In the genomic region with DNA sequence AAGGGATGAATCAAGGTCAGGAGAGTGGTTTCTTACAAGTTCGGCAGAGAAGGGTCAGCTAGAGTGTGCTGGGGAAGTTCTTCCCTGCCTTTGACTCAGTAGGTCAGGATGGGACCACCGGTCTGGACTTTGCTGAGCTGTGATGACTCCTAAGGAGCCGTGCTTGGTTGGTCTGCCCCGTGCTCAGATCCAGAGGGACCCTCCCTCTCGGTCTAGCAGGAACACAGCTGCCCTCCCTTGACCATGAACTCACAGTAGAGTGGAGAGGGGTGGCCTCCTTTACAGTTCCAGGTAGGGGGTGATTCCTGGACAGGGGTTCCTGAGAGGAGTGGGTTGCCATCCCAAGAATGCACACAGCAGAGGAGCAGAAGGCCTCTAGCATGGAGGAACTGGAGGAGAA, we compare ENCODE assay signal across 11 cellular contexts. TPM values are rescaled to one million over a fixed set of nuclear protein-coding genes. Genes with fewer than 3 reads are reported as not detected.
A peak's percentile ranks its signal among the peaks of the same experiment; 100 is the strongest.
DNase-seq lines count a peak whose midpoint lies in the region; ATAC-seq, FAIRE-seq and TF ChIP-seq lines count a peak whose summit lies in the region.
"Had no signal": no experiment of that assay in that cellular context is flagged by ENCODE, and none has a peak within 500 bp of the region (broad histone marks: within the 10 kb centered on the region; RNA-seq: fewer than 3 reads in every experiment).

No MANE protein-coding gene starts in this region.

- no peak for FAIRE-seq in HepG2 (lab: Jason Lieb, UNC)

- H3F3A ChIP-seq in SU-DHL-6 (ENCODE audit: insufficient read depth) = peaks cover 74% of the 10 kb centered on the region

- WGBS in HepG2 (ENCODE audit: low lambda C conversion rate) = 100% methylated on average over 2 of the region's 5 CpGs
- WGBS in right lobe of liver (ENCODE audit: insufficient coverage, low coverage, low lambda C conversion rate, missing lambda C conversion rate) = 60% methylated on average over 1 of the region's 5 CpGs
- 91% methylated on average over 5 of the region's 5 CpGs for WGBS in hepatocyte (ENCODE audit: low lambda C conversion rate, missing lambda C conversion rate)

- H3K4me3 ChIP-seq in HepG2 (replicated peaks in 1 of 3; ENCODE audit: insufficient read depth in 1 of 3, low read depth in 2 of 3, low read length in 3 of 3) (no peak overlapping the region), right lobe of liver (no peak overlapping the region), SU-DHL-6 (ENCODE audit: insufficient read depth, low read length, poor library complexity, severe bottlenecking) (no peak overlapping the region), hepatocyte (no peak overlapping the region)

- peak; percentile 37 to 47; a peak in 1 of 4 replicates for TF ChIP-seq POLR2A in HepG2 (IDR thresholded peaks at IDR 0.05; ENCODE audit: insufficient read depth in 1 of 2, low read depth in 2 of 2, low read length in 2 of 2)
- TF ChIP-seq POLR2A in right lobe of liver (IDR thresholded peaks at IDR 0.05) = no peak

- H2AFZ ChIP-seq in HepG2 (ENCODE audit: low read length) (no peak overlapping the region), SU-DHL-6 (ENCODE audit: low read depth, low read length, severe bottlenecking) (no peak overlapping the region), hepatocyte (no peak overlapping the region)

- peaks cover 80% of the 10 kb centered on the region for H3K4me1 ChIP-seq in HepG2 (ENCODE audit: insufficient read depth, low read length)
- H3K4me1 ChIP-seq in right lobe of liver = peaks cover 0 to 11% (median 3%) of the 10 kb centered on the region in 4 donors
- peaks cover 14% of the 10 kb centered on the region for H3K4me1 ChIP-seq in hepatocyte (ENCODE audit: insufficient read depth)

- H3K79me2 ChIP-seq in HepG2 (ENCODE audit: insufficient read depth, low read length) (peaks cover 69% of the 10 kb centered on the region), SU-DHL-6 (ENCODE audit: insufficient read depth, low read length) (peaks cover 81% of the 10 kb centered on the region), hepatocyte (peaks cover 75% of the 10 kb centered on the region)

- H3K27ac ChIP-seq in HepG2 (ENCODE audit: extremely low read length, insufficient read depth, low read length) (no peak overlapping the region), right lobe of liver (no peak overlapping the region), SU-DHL-6 (ENCODE audit: low read depth, low read length) (peak overlapping the region; percentile 48), epithelial cell of prostate (peak overlapping the region; percentile 27), hepatocyte (no peak overlapping the region)
- H3K27ac ChIP-seq: C4-2B had no signal

- no peak for TF ChIP-seq RAD21 in HepG2 (CRISPR knock-in tag; IDR thresholded peaks at IDR 0.05)

- in situ Hi-C loops in HepG2 (cut with HindIII; ENCODE audit: extremely low pct_ligation_motif_present, low pct_unique_long_range_greater_than_20kb) = no loop called here

- 0 out of 2 replicates have a peak overlapping the region, but pooled peaks have one; percentile 35 for H3K4me2 ChIP-seq in HepG2 (ENCODE audit: low read depth, low read length)
- H3K4me2 ChIP-seq in SU-DHL-6 (ENCODE audit: low read depth, low read length, poor library complexity, severe bottlenecking) = peak overlapping the region; percentile 33
- H3K4me2 ChIP-seq in hepatocyte = no peak overlapping the region

- peaks cover 0 to 4% of the 10 kb centered on the region in 2 experiments; a peak in 1 of 5 replicates for H3K27me3 ChIP-seq in HepG2 (ENCODE audit: control insufficient read depth in 1 of 2, insufficient read depth in 2 of 2, low read length in 2 of 2)
- no peaks in the 10 kb centered on the region for H3K27me3 ChIP-seq in right lobe of liver
- no peaks in the 10 kb centered on the region for H3K27me3 ChIP-seq in SU-DHL-6 (ENCODE audit: low read length)
- H3K27me3 ChIP-seq in hepatocyte = no peaks in the 10 kb centered on the region

- H3K9ac ChIP-seq in HepG2 (ENCODE audit: insufficient read depth, low read depth, low read length) = no peak overlapping the region
- H3K9ac ChIP-seq in SU-DHL-6 (ENCODE audit: low read length) = peak overlapping the region; percentile 25; the same call in 1 of the 2 replicates

- no peak for DNase-seq in HepG2 (ENCODE audit: low spot score)
- no peak for DNase-seq in right lobe of liver
- DNase-seq in epithelial cell of prostate (ENCODE audit: low read depth, low spot score) = no peak
- no peak for DNase-seq in NCI-H526 treated with DMSO at 0.1 percent for 48 hours (lab: John Stamatoyannopoulos, UW)
- no peak for DNase-seq in stimulated activated CD4-positive, alpha-beta T cell treated with anti-CD3 and anti-CD28 coated beads, Interleukin-2, amount 100 ng/mL, for 24 hours
- DNase-seq in NK-92 (lab: John Stamatoyannopoulos, UW; ENCODE audit: unreplicated experiment) = no peak
- no peak for DNase-seq in hepatocyte (ENCODE audit: low spot score)
- DNase-seq: aorta; NK-92 treated with Interleukin-12 subunit alpha and Interleukin-12 subunit beta, amount 100 ng/mL, for 24 hours had no signal

- ATAC-seq in HepG2 = no peak
- ATAC-seq in right lobe of liver = no peak

- CTCF ChIA-PET in HepG2 (lab: Yijun Ruan, JAX; ENCODE audit: low intra/inter-chr PET ratio, low total read pairs) = no interaction called here

- H3K36me3 ChIP-seq in HepG2 (replicated peaks in 1 of 2; ENCODE audit: control insufficient read depth in 1 of 2, insufficient read depth in 2 of 2, low read length in 2 of 2) (peaks cover 35 to 78% of the 10 kb centered on the region in 2 experiments), right lobe of liver (peaks cover 11 to 63% (median 37%) of the 10 kb centered on the region in 4 donors), SU-DHL-6 (ENCODE audit: low read length) (peaks cover 44% of the 10 kb centered on the region), hepatocyte (replicated peaks; ENCODE audit: insufficient read depth, low read depth) (no peaks in the 10 kb centered on the region)

- TF ChIP-seq CTCF in HepG2 (CRISPR knock-in tag; IDR thresholded peaks at IDR 0.05) (no peak), right lobe of liver (IDR thresholded peaks at IDR 0.05) (no peak), SU-DHL-6 (IDR thresholded peaks at IDR 0.05; ENCODE audit: insufficient read depth, low read length, poor library complexity, severe bottlenecking) (no peak), hepatocyte (IDR thresholded peaks at IDR 0.05; ENCODE audit: poor library complexity) (no peak)

- H3K9me2 ChIP-seq in SU-DHL-6 (replicated peaks; ENCODE audit: insufficient read depth, low read length) (no peaks in the 10 kb centered on the region), hepatocyte (replicated peaks; ENCODE audit: insufficient read depth) (no peaks in the 10 kb centered on the region)

- no TSS peak for BruUV-seq in HepG2 (replicated peaks; lab: Mats Ljungman, UMichigan)

- intact Hi-C loops in HepG2 (cut with micrococcal nuclease; ENCODE audit: unreplicated experiment) (no loop called here), right lobe of liver (cut with DNase I) (no loop called here)

- POLR2A ChIA-PET in HepG2 (lab: Yijun Ruan, JAX) = interaction anchor here (1.3 to 2.7 kb wide), 2 partner anchors 8 to 94 kb away, joined by 4 to 18 read pairs; a partner anchor contains a TSS

- H4K20me1 ChIP-seq in HepG2 (ENCODE audit: insufficient read depth, low read length) (peaks cover 79% of the 10 kb centered on the region), SU-DHL-6 (ENCODE audit: low read depth, low read length) (peaks cover 30% of the 10 kb centered on the region; the same call in 1 of the 2 replicates), hepatocyte (ENCODE audit: insufficient read depth, poor library complexity, severe bottlenecking) (peaks cover 79% of the 10 kb centered on the region)

- no peaks in the 10 kb centered on the region for H3K9me3 ChIP-seq in HepG2 (ENCODE audit: low read length)
- no peaks in the 10 kb centered on the region for H3K9me3 ChIP-seq in right lobe of liver
- no peaks in the 10 kb centered on the region for H3K9me3 ChIP-seq in SU-DHL-6 (ENCODE audit: insufficient read depth, low read length)
- no peaks in the 10 kb centered on the region for H3K9me3 ChIP-seq in hepatocyte (ENCODE audit: low read depth)

- TF ChIP-seq EP300 in HepG2 (IDR thresholded peaks at IDR 0.05; ENCODE audit: low read depth in 2 of 2, low read length in 2 of 2) (no peak), HepG2 (CRISPR knock-in tag; IDR thresholded peaks at IDR 0.05; ENCODE audit: borderline replicate concordance) (no peak)

RNA-seq across cellular contexts. Expression of a gene that starts 4.3 kb away (rescaled TPM):
- total RNA-seq in HepG2 (2016; rRNA removed; fragmentation: Illumina TruSeq; extraction: Trizol) (4,758 and 5,028 TPM in 2 replicates), right lobe of liver (100 to 1,000 TPM; 347 to 556 (median 499) TPM), hepatocyte (740 and 840 TPM in 2 replicates)
- total RNA-seq in HepG2 (2016; cell fraction: cytosol; rRNA removed; fragmentation: Illumina TruSeq; extraction: Trizol; ENCODE audit: low read depth) = 8,990 and 9,707 TPM in 2 replicates
- 4,892 and 5,330 TPM in 2 replicates for total RNA-seq in HepG2 (2016; cell fraction: insoluble cytoplasmic fraction; rRNA removed; fragmentation: Illumina TruSeq; extraction: Trizol)
- 12,897 and 13,497 TPM in 2 replicates for total RNA-seq in HepG2 (2016; cell fraction: membrane; rRNA removed; fragmentation: Illumina TruSeq; extraction: Trizol)
- total RNA-seq in HepG2 (2016; cell fraction: nucleus; rRNA removed; fragmentation: Illumina TruSeq; extraction: Trizol) = 1,659 and 1,838 TPM in 2 replicates
- polyA plus RNA-seq in HepG2 (2011; rRNA removed) (1,633 and 1,983 TPM in 2 replicates), hepatocyte (1,425 and 1,529 TPM in 2 replicates)
- 4,354 and 8,495 TPM in 2 replicates for polyA plus RNA-seq in HepG2 (2011; cell fraction: cytosol; rRNA removed)
- 1,845 and 2,001 TPM in 2 replicates for polyA plus RNA-seq in HepG2 (2011; cell fraction: nucleus; rRNA removed)
- polyA plus RNA-seq in HepG2 (2012) = 3,093 and 4,312 TPM in 2 replicates
- polyA plus RNA-seq in HepG2 (2016; cell fraction: cytosol; fragmentation: Illumina TruSeq; extraction: Trizol; ENCODE audit: low read depth) = 10,211 and 10,944 TPM in 2 replicates
- polyA plus RNA-seq in HepG2 (2016; cell fraction: insoluble cytoplasmic fraction; fragmentation: Illumina TruSeq; extraction: Trizol; ENCODE audit: low read depth) = 4,747 and 4,833 TPM in 2 replicates
- 11,477 and 11,931 TPM in 2 replicates for polyA plus RNA-seq in HepG2 (2016; cell fraction: membrane; fragmentation: Illumina TruSeq; extraction: Trizol; ENCODE audit: low read depth)
- 2,975 and 3,175 TPM in 2 replicates for polyA plus RNA-seq in HepG2 (2016; cell fraction: nucleus; fragmentation: Illumina TruSeq; extraction: Trizol; ENCODE audit: insufficient read depth, low read depth)
- 958 and 1,242 TPM in 2 replicates for polyA minus RNA-seq in HepG2 (2011; rRNA and poly(A)+ RNA removed; ENCODE audit: low replicate concordance)
- polyA minus RNA-seq in HepG2 (2011; cell fraction: cytosol; rRNA and poly(A)+ RNA removed) = 1,380 TPM in 2 replicates
- 385 and 466 TPM in 2 replicates for polyA minus RNA-seq in HepG2 (2011; cell fraction: nucleus; rRNA and poly(A)+ RNA removed)

RNA-seq across cellular contexts. Expression of a gene that starts 12.7 kb away (rescaled TPM):
- 0.27 and 0.33 TPM in 2 replicates for total RNA-seq in HepG2 (2016; rRNA removed; fragmentation: Illumina TruSeq; extraction: Trizol)
- 0.26 and 0.51 TPM in 2 replicates for total RNA-seq in HepG2 (2016; cell fraction: cytosol; rRNA removed; fragmentation: Illumina TruSeq; extraction: Trizol; ENCODE audit: low read depth)
- total RNA-seq in HepG2 (2016; cell fraction: insoluble cytoplasmic fraction; rRNA removed; fragmentation: Illumina TruSeq; extraction: Trizol) = 0.24 and 0.37 TPM in 2 replicates
- 0.62 TPM in 1 of 2 replicates, not detected in the other for total RNA-seq in HepG2 (2016; cell fraction: membrane; rRNA removed; fragmentation: Illumina TruSeq; extraction: Trizol)
- 0.40 TPM in 1 of 2 replicates, not detected in the other for total RNA-seq in HepG2 (2016; cell fraction: nucleus; rRNA removed; fragmentation: Illumina TruSeq; extraction: Trizol)
- polyA plus RNA-seq in HepG2 (2011; rRNA removed) = 0.24 and 0.30 TPM in 2 replicates
- polyA plus RNA-seq in HepG2 (2011; cell fraction: cytosol; rRNA removed) = 0.44 and 0.52 TPM in 2 replicates
- 0.31 and 0.51 TPM in 2 replicates for polyA plus RNA-seq in HepG2 (2011; cell fraction: nucleus; rRNA removed)
- 0.25 TPM in 1 of 2 replicates, not detected in the other for polyA plus RNA-seq in HepG2 (2012)
- polyA plus RNA-seq in HepG2 (2016; cell fraction: cytosol; fragmentation: Illumina TruSeq; extraction: Trizol; ENCODE audit: low read depth) = 0.21 and 0.44 TPM in 2 replicates
- 0.49 and 0.52 TPM in 2 replicates for polyA plus RNA-seq in HepG2 (2016; cell fraction: insoluble cytoplasmic fraction; fragmentation: Illumina TruSeq; extraction: Trizol; ENCODE audit: low read depth)
- polyA plus RNA-seq in HepG2 (2016; cell fraction: membrane; fragmentation: Illumina TruSeq; extraction: Trizol; ENCODE audit: low read depth) = 0.69 and 1.1 TPM in 2 replicates
- 0.78 and 0.95 TPM in 2 replicates for polyA plus RNA-seq in HepG2 (2016; cell fraction: nucleus; fragmentation: Illumina TruSeq; extraction: Trizol; ENCODE audit: insufficient read depth, low read depth)
- 0.26 and 0.84 TPM in 2 replicates for polyA minus RNA-seq in HepG2 (2011; rRNA and poly(A)+ RNA removed; ENCODE audit: low replicate concordance)
- 0.49 TPM in 1 of 2 replicates, not detected in the other for polyA minus RNA-seq in HepG2 (2011; cell fraction: cytosol; rRNA and poly(A)+ RNA removed)
- not detected in 2 replicates for polyA minus RNA-seq in HepG2 (2011; cell fraction: nucleus; rRNA and poly(A)+ RNA removed)
- under 1 TPM in 4 of 6 experiments, not detected in 2; 0.18 to 0.71 (median 0.39) TPM for total RNA-seq in right lobe of liver
- 0.37 TPM in 1 of 2 replicates, not detected in the other for total RNA-seq in hepatocyte
- 0.27 TPM in 1 of 2 replicates, not detected in the other for polyA plus RNA-seq in hepatocyte

RNA-seq across cellular contexts. Expression of a gene that starts 18.6 kb away (rescaled TPM):
- total RNA-seq in HepG2 (2016; rRNA removed; fragmentation: Illumina TruSeq; extraction: Trizol) = 26.2 and 34.7 TPM in 2 replicates
- 6.5 and 9.6 TPM in 2 replicates for total RNA-seq in HepG2 (2016; cell fraction: cytosol; rRNA removed; fragmentation: Illumina TruSeq; extraction: Trizol; ENCODE audit: low read depth)
- 16.1 and 36.8 TPM in 2 replicates for total RNA-seq in HepG2 (2016; cell fraction: insoluble cytoplasmic fraction; rRNA removed; fragmentation: Illumina TruSeq; extraction: Trizol)
- 10.4 and 11.0 TPM in 2 replicates for total RNA-seq in HepG2 (2016; cell fraction: membrane; rRNA removed; fragmentation: Illumina TruSeq; extraction: Trizol)
- 28.3 and 29.2 TPM in 2 replicates for total RNA-seq in HepG2 (2016; cell fraction: nucleus; rRNA removed; fragmentation: Illumina TruSeq; extraction: Trizol)
- polyA plus RNA-seq in HepG2 (2011; rRNA removed) = 33.1 and 33.7 TPM in 2 replicates
- polyA plus RNA-seq in HepG2 (2011; cell fraction: cytosol; rRNA removed) = 20.2 and 33.5 TPM in 2 replicates
- 215 and 292 TPM in 2 replicates for polyA plus RNA-seq in HepG2 (2011; cell fraction: nucleus; rRNA removed)
- 33.2 and 34.0 TPM in 2 replicates for polyA plus RNA-seq in HepG2 (2012)
- 3.8 and 4.4 TPM in 2 replicates for polyA plus RNA-seq in HepG2 (2016; cell fraction: cytosol; fragmentation: Illumina TruSeq; extraction: Trizol; ENCODE audit: low read depth)
- 20.7 and 29.5 TPM in 2 replicates for polyA plus RNA-seq in HepG2 (2016; cell fraction: insoluble cytoplasmic fraction; fragmentation: Illumina TruSeq; extraction: Trizol; ENCODE audit: low read depth)
- polyA plus RNA-seq in HepG2 (2016; cell fraction: membrane; fragmentation: Illumina TruSeq; extraction: Trizol; ENCODE audit: low read depth) = 7.4 and 8.4 TPM in 2 replicates
- polyA plus RNA-seq in HepG2 (2016; cell fraction: nucleus; fragmentation: Illumina TruSeq; extraction: Trizol; ENCODE audit: insufficient read depth, low read depth) = 90.2 and 102 TPM in 2 replicates
- 15.9 and 39.4 TPM in 2 replicates for polyA minus RNA-seq in HepG2 (2011; rRNA and poly(A)+ RNA removed; ENCODE audit: low replicate concordance)
- 16.3 and 26.4 TPM in 2 replicates for polyA minus RNA-seq in HepG2 (2011; cell fraction: cytosol; rRNA and poly(A)+ RNA removed)
- polyA minus RNA-seq in HepG2 (2011; cell fraction: nucleus; rRNA and poly(A)+ RNA removed) = 29.6 and 31.9 TPM in 2 replicates
- 10 to 100 TPM; 25.3 to 39.7 (median 30.2) TPM for total RNA-seq in right lobe of liver
- total RNA-seq in hepatocyte = 22.1 and 29.7 TPM in 2 replicates
- polyA plus RNA-seq in hepatocyte = 67.8 and 71.7 TPM in 2 replicates

RNA-seq across cellular contexts. Expression of a gene that starts 19.5 kb away (rescaled TPM):
- total RNA-seq in HepG2 (2016; rRNA removed; fragmentation: Illumina TruSeq; extraction: Trizol) = not detected in 2 replicates
- total RNA-seq in HepG2 (2016; cell fraction: cytosol; rRNA removed; fragmentation: Illumina TruSeq; extraction: Trizol; ENCODE audit: low read depth) = not detected in 2 replicates
- not detected in 2 replicates for total RNA-seq in HepG2 (2016; cell fraction: insoluble cytoplasmic fraction; rRNA removed; fragmentation: Illumina TruSeq; extraction: Trizol)
- total RNA-seq in HepG2 (2016; cell fraction: membrane; rRNA removed; fragmentation: Illumina TruSeq; extraction: Trizol) = not detected in 2 replicates
- not detected in 2 replicates for total RNA-seq in HepG2 (2016; cell fraction: nucleus; rRNA removed; fragmentation: Illumina TruSeq; extraction: Trizol)
- polyA plus RNA-seq in HepG2 (2011; rRNA removed) = not detected in 2 replicates
- polyA plus RNA-seq in HepG2 (2011; cell fraction: cytosol; rRNA removed) = not detected in 2 replicates
- polyA plus RNA-seq in HepG2 (2011; cell fraction: nucleus; rRNA removed) = not detected in 2 replicates
- not detected in 2 replicates for polyA plus RNA-seq in HepG2 (2012)
- not detected in 2 replicates for polyA plus RNA-seq in HepG2 (2016; cell fraction: cytosol; fragmentation: Illumina TruSeq; extraction: Trizol; ENCODE audit: low read depth)
- not detected in 2 replicates for polyA plus RNA-seq in HepG2 (2016; cell fraction: insoluble cytoplasmic fraction; fragmentation: Illumina TruSeq; extraction: Trizol; ENCODE audit: low read depth)
- not detected in 2 replicates for polyA plus RNA-seq in HepG2 (2016; cell fraction: membrane; fragmentation: Illumina TruSeq; extraction: Trizol; ENCODE audit: low read depth)
- polyA plus RNA-seq in HepG2 (2016; cell fraction: nucleus; fragmentation: Illumina TruSeq; extraction: Trizol; ENCODE audit: insufficient read depth, low read depth) = not detected in 2 replicates
- not detected in 2 replicates for polyA minus RNA-seq in HepG2 (2011; rRNA and poly(A)+ RNA removed; ENCODE audit: low replicate concordance)
- polyA minus RNA-seq in HepG2 (2011; cell fraction: cytosol; rRNA and poly(A)+ RNA removed) = not detected in 2 replicates
- not detected in 2 replicates for polyA minus RNA-seq in HepG2 (2011; cell fraction: nucleus; rRNA and poly(A)+ RNA removed)
- not detected for total RNA-seq in right lobe of liver
- not detected in 2 replicates for total RNA-seq in hepatocyte
- polyA plus RNA-seq in hepatocyte = not detected in 2 replicates
- total RNA-seq: aorta had no signal
- polyA plus RNA-seq: aorta had no signal

RNA-seq across cellular contexts. Expression of a gene that starts 19.9 kb away (rescaled TPM):
- total RNA-seq in HepG2 (2016; rRNA removed; fragmentation: Illumina TruSeq; extraction: Trizol) = not detected in 2 replicates
- total RNA-seq in HepG2 (2016; cell fraction: cytosol; rRNA removed; fragmentation: Illumina TruSeq; extraction: Trizol; ENCODE audit: low read depth) = not detected in 2 replicates
- total RNA-seq in HepG2 (2016; cell fraction: insoluble cytoplasmic fraction; rRNA removed; fragmentation: Illumina TruSeq; extraction: Trizol) = not detected in 2 replicates
- not detected in 2 replicates for total RNA-seq in HepG2 (2016; cell fraction: membrane; rRNA removed; fragmentation: Illumina TruSeq; extraction: Trizol)
- total RNA-seq in HepG2 (2016; cell fraction: nucleus; rRNA removed; fragmentation: Illumina TruSeq; extraction: Trizol) = not detected in 2 replicates
- not detected in 2 replicates for polyA plus RNA-seq in HepG2 (2011; rRNA removed)
- polyA plus RNA-seq in HepG2 (2011; cell fraction: cytosol; rRNA removed) = not detected in 2 replicates
- not detected in 2 replicates for polyA plus RNA-seq in HepG2 (2011; cell fraction: nucleus; rRNA removed)
- not detected in 2 replicates for polyA plus RNA-seq in HepG2 (2012)
- not detected in 2 replicates for polyA plus RNA-seq in HepG2 (2016; cell fraction: cytosol; fragmentation: Illumina TruSeq; extraction: Trizol; ENCODE audit: low read depth)
- not detected in 2 replicates for polyA plus RNA-seq in HepG2 (2016; cell fraction: insoluble cytoplasmic fraction; fragmentation: Illumina TruSeq; extraction: Trizol; ENCODE audit: low read depth)
- not detected in 2 replicates for polyA plus RNA-seq in HepG2 (2016; cell fraction: membrane; fragmentation: Illumina TruSeq; extraction: Trizol; ENCODE audit: low read depth)
- not detected in 2 replicates for polyA plus RNA-seq in HepG2 (2016; cell fraction: nucleus; fragmentation: Illumina TruSeq; extraction: Trizol; ENCODE audit: insufficient read depth, low read depth)
- not detected in 2 replicates for polyA minus RNA-seq in HepG2 (2011; rRNA and poly(A)+ RNA removed; ENCODE audit: low replicate concordance)
- polyA minus RNA-seq in HepG2 (2011; cell fraction: cytosol; rRNA and poly(A)+ RNA removed) = not detected in 2 replicates
- not detected in 2 replicates for polyA minus RNA-seq in HepG2 (2011; cell fraction: nucleus; rRNA and poly(A)+ RNA removed)
- not detected for total RNA-seq in right lobe of liver
- total RNA-seq in hepatocyte = not detected in 2 replicates
- polyA plus RNA-seq in hepatocyte = not detected in 2 replicates
- total RNA-seq: aorta had no signal
- polyA plus RNA-seq: aorta had no signal

Comparison
In these comparisons a context has a peak if more than half of its experiments do, and no peak if none do; other contexts are left out.
1. H3K27ac ChIP-seq: peak in SU-DHL-6 (single experiment) and epithelial cell of prostate (single experiment); none in HepG2 (single experiment), right lobe of liver (0 of 3) and hepatocyte (single experiment).